Comparison of ENCODE assay signal across 24 cellular contexts in the genomic region with DNA sequence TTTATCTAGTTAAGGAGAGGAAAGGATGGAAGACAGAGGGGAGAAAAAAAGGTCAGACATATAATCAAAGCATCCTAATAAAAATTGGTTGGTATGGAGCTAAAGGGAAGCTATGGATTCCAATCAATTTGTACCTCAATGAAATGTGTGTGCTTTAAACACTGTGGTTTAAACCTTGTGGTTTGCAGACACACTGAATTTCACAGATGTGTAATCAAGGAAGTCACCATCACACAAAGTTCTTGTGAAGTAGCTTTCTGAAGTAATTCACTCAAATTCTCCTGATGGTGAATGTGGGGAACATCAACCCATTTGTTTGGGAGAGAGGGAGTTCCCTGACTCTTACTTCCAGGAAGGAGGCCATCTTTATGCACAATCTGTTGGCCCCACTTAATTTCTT.
DNase-seq lines count a peak whose midpoint lies in the region; ATAC-seq, FAIRE-seq and TF ChIP-seq lines count a peak whose summit lies in the region.
"Had no signal": no experiment of that assay in that cellular context is flagged by ENCODE, and none has a peak within 500 bp of the region (broad histone marks: within the 10 kb centered on the region; RNA-seq: fewer than 3 reads in every experiment).

No MANE protein-coding gene starts in this region.

- TF ChIP-seq POLR2A in GM12878 (IDR thresholded peaks at IDR 0.05; ENCODE audit: low read depth, low read length): no peak
- TF ChIP-seq POLR2A in prostate gland (IDR thresholded peaks at IDR 0.05): no peak

- intact Hi-C loops in activated CD4-positive, alpha-beta T cell treated with anti-CD3 and anti-CD28 coated beads for 36 hours (cut with DNase I, micrococcal nuclease): no loop called here
- intact Hi-C loops in GM12878 (cut with micrococcal nuclease; ENCODE audit: unreplicated experiment): no loop called here
- intact Hi-C loops in prostate gland (cut with DNase I): no loop called here

- H3K9me2 ChIP-seq in Loucy (replicated peaks; ENCODE audit: low read depth, low read length): no peaks in the 10 kb centered on the region

- no peak overlapping the region for H3K4me3 Mint-ChIP-seq in activated CD4-positive, alpha-beta T cell treated with anti-CD3 and anti-CD28 coated beads for 36 hours
- H3K4me3 Mint-ChIP-seq in natural killer cell treated with Interleukin-12 subunit alpha and Interleukin-12 subunit beta and Interleukin-15 and Interleukin-18, amount 100 ng/mL, for 72 hours: peak overlapping the region; percentile 52
- H3K4me3 Mint-ChIP-seq: memory B cell, type B pancreatic cell had no signal

- CTCF ChIA-PET in activated CD4-positive, alpha-beta T cell treated with anti-CD3 and anti-CD28 coated beads for 36 hours (lab: Charles Lee): no interaction called here
- CTCF ChIA-PET in GM12878 (lab: Yijun Ruan, JAX): interaction anchor here (1.0 to 1.1 kb wide), 3 partner anchors 10 to 163 kb away, joined by 3 read pairs; no protein-coding TSS in a partner anchor

- H3K4me2 ChIP-seq in Loucy (ENCODE audit: low read depth, low read length, poor library complexity, severe bottlenecking): peak overlapping the region; percentile 5
- no peak overlapping the region for H3K4me2 ChIP-seq in GM12878 (ENCODE audit: control insufficient read depth, insufficient read depth)

- SMC1A ChIA-PET in GM12878 (lab: Charles Lee; ENCODE audit: uncharacterized antibody, unreplicated experiment): interaction anchor here (0.6 to 2.2 kb wide), 7 partner anchors 12 to 197 kb away, joined by 3 to 7 read pairs (median 3); no protein-coding TSS in a partner anchor

- no peak for DNase-seq in activated CD4-positive, alpha-beta T cell treated with anti-CD3 and anti-CD28 coated beads for 36 hours
- no peak for DNase-seq in activated CD4-positive, alpha-beta T cell treated with anti-CD3 and anti-CD28 coated beads for 48 hours
- DNase-seq in GM12878 (ENCODE audit: low read depth, low spot score) (no peak), prostate gland (ENCODE audit: low spot score) (no peak), SJCRH30 (no peak)
- DNase-seq in natural killer cell treated with Interleukin-12 subunit alpha and Interleukin-12 subunit beta and Interleukin-15 and Interleukin-18, amount 100 ng/mL, for 72 hours (ENCODE audit: low spot score): peak; percentile 61
- DNase-seq: 8988T; activated T-cell treated with anti-CD3 and anti-CD28 coated beads, Interleukin-2, amount 50 U/mL, for 48 hours; body of pancreas; DMS79 treated with DMSO at 0.1 percent for 48 hours; esophagus squamous epithelium; glutamatergic neuron; GOT3; left cardiac atrium; stomach; T1000 had no signal

- H4K20me1 ChIP-seq in Loucy (ENCODE audit: insufficient read depth, low read length, poor library complexity, severe bottlenecking) (no peaks in the 10 kb centered on the region), GM12878 (ENCODE audit: control insufficient read depth, insufficient read depth) (no peaks in the 10 kb centered on the region)

- no peak overlapping the region for H3K27ac Mint-ChIP-seq in activated CD4-positive, alpha-beta T cell treated with anti-CD3 and anti-CD28 coated beads for 36 hours
- H3K27ac Mint-ChIP-seq in natural killer cell treated with Interleukin-12 subunit alpha and Interleukin-12 subunit beta and Interleukin-15 and Interleukin-18, amount 100 ng/mL, for 72 hours: peak overlapping the region; percentile 79
- H3K27ac Mint-ChIP-seq: activated naive CD4-positive, alpha-beta T cell treated with anti-CD3 and anti-CD28 coated beads, Interleukin-2, amount 50 U/mL, for 72 hours; memory B cell had no signal

- RAD21 ChIA-PET in GM12878 (lab: Charles Lee; ENCODE audit: unreplicated experiment): interaction anchor here (0.9 to 1.4 kb wide), 4 partner anchors 15 to 278 kb away, joined by 3 to 5 read pairs (median 3); no protein-coding TSS in a partner anchor

- H3K4me3 ChIP-seq in Loucy (ENCODE audit: low read length, poor library complexity, severe bottlenecking): no peak overlapping the region
- H3K4me3 ChIP-seq in GM12878: no peak overlapping the region
- no peak overlapping the region for H3K4me3 ChIP-seq in prostate gland
- no peak overlapping the region for H3K4me3 ChIP-seq in SJCRH30
- H3K4me3 ChIP-seq: body of pancreas, esophagus squamous epithelium, K562, right atrium auricular region, stomach had no signal

- TF ChIP-seq CTCF in Loucy (conservative IDR thresholded peaks at IDR 0.05; ENCODE audit: low read length): no peak
- no peak for TF ChIP-seq CTCF in GM12878 (IDR thresholded peaks at IDR 0.05 in 2 of 3, conservative IDR thresholded peaks at IDR 0.05 in 1 of 3; ENCODE audit: control insufficient read depth in 2 of 3, extremely low read depth in 1 of 3, insufficient read depth in 1 of 3, low read depth in 3 of 3, low read length in 3 of 3)
- TF ChIP-seq CTCF in prostate gland (IDR thresholded peaks at IDR 0.05): no peak

- peaks cover 15% of the 10 kb centered on the region for H3K4me1 ChIP-seq in Loucy (ENCODE audit: insufficient read depth, low read length, poor library complexity, severe bottlenecking)
- H3K4me1 ChIP-seq in GM12878 (ENCODE audit: control insufficient read depth, insufficient read depth, low read length): no peaks in the 10 kb centered on the region
- no peaks in the 10 kb centered on the region for H3K4me1 ChIP-seq in prostate gland (replicated peaks)
- no peaks in the 10 kb centered on the region for H3K4me1 ChIP-seq in SJCRH30
- H3K4me1 ChIP-seq: right atrium auricular region had no signal

- H3K9me3 Mint-ChIP-seq in activated CD4-positive, alpha-beta T cell treated with anti-CD3 and anti-CD28 coated beads for 36 hours (ENCODE audit: low read depth): no peaks in the 10 kb centered on the region
- H3K9me3 Mint-ChIP-seq in natural killer cell treated with Interleukin-12 subunit alpha and Interleukin-12 subunit beta and Interleukin-15 and Interleukin-18, amount 100 ng/mL, for 72 hours: no peaks in the 10 kb centered on the region
- H3K9me3 Mint-ChIP-seq: activated naive CD4-positive, alpha-beta T cell treated with anti-CD3 and anti-CD28 coated beads, Interleukin-2, amount 50 U/mL, for 72 hours; memory B cell; type B pancreatic cell had no signal

- peak; percentile 26 for ATAC-seq in activated CD4-positive, alpha-beta T cell treated with anti-CD3 and anti-CD28 coated beads for 36 hours
- ATAC-seq in GM12878 (peak; percentile 44; the same call in 2 of the 3 replicates), GM19467 (IDR thresholded peaks at IDR 0.05; ENCODE audit: unreplicated experiment) (no peak)
- peak; percentile 78 to 86 for ATAC-seq in natural killer cell treated with Interleukin-12 subunit alpha and Interleukin-12 subunit beta and Interleukin-15 and Interleukin-18, amount 100 ng/mL, for 72 hours
- ATAC-seq: activated naive CD4-positive, alpha-beta T cell treated with anti-CD3 and anti-CD28 coated beads, Interleukin-2, amount 50 U/mL, for 72 hours; body of pancreas; K562; left cardiac atrium had no signal

- no peak for FAIRE-seq in GM12878 (lab: Jason Lieb, UNC)
- FAIRE-seq: GM19239, K562 had no signal

- no peak overlapping the region for H3K27ac ChIP-seq in GM12878 (ENCODE audit: control insufficient read depth, insufficient read depth)
- no peak overlapping the region for H3K27ac ChIP-seq in prostate gland
- no peak overlapping the region for H3K27ac ChIP-seq in SJCRH30
- H3K27ac ChIP-seq: body of pancreas, esophagus squamous epithelium, right atrium auricular region, stomach had no signal

- H3K36me3 Mint-ChIP-seq in activated CD4-positive, alpha-beta T cell treated with anti-CD3 and anti-CD28 coated beads for 36 hours (ENCODE audit: low read depth): no peaks in the 10 kb centered on the region
- no peaks in the 10 kb centered on the region for H3K36me3 Mint-ChIP-seq in natural killer cell treated with Interleukin-12 subunit alpha and Interleukin-12 subunit beta and Interleukin-15 and Interleukin-18, amount 100 ng/mL, for 72 hours
- H3K36me3 Mint-ChIP-seq: activated naive CD4-positive, alpha-beta T cell treated with anti-CD3 and anti-CD28 coated beads, Interleukin-2, amount 50 U/mL, for 72 hours; memory B cell had no signal

- no peak overlapping the region for H3K9ac ChIP-seq in Loucy (ENCODE audit: low read depth, low read length, poor library complexity, severe bottlenecking)
- no peak overlapping the region for H3K9ac ChIP-seq in GM12878 (ENCODE audit: control insufficient read depth, insufficient read depth, low read length)

- H3K4me1 Mint-ChIP-seq in activated CD4-positive, alpha-beta T cell treated with anti-CD3 and anti-CD28 coated beads for 36 hours: peaks cover 12% of the 10 kb centered on the region
- H3K4me1 Mint-ChIP-seq in natural killer cell treated with Interleukin-12 subunit alpha and Interleukin-12 subunit beta and Interleukin-15 and Interleukin-18, amount 100 ng/mL, for 72 hours (ENCODE audit: low read depth in 2 of 2): peaks cover 20 to 22% of the 10 kb centered on the region in 2 donors

- H3F3A ChIP-seq in Loucy (ENCODE audit: low read depth): no peaks in the 10 kb centered on the region

- POLR2A ChIA-PET in activated CD4-positive, alpha-beta T cell treated with anti-CD3 and anti-CD28 coated beads for 36 hours (lab: Charles Lee): interaction anchor here (0.5 kb wide), 1 partner anchor 119 kb away, joined by 4 read pairs; no protein-coding TSS in a partner anchor
- POLR2A ChIA-PET in GM12878 (lab: Charles Lee): no interaction called here

- H3K79me2 ChIP-seq in Loucy (ENCODE audit: insufficient read depth, low read length): no peaks in the 10 kb centered on the region
- H3K79me2 ChIP-seq in GM12878 (ENCODE audit: control insufficient read depth, insufficient read depth, low read length): no peaks in the 10 kb centered on the region

- TF ChIP-seq RAD21 in GM12878 (IDR thresholded peaks at IDR 0.05; ENCODE audit: insufficient read depth, low read depth, low read length): no peak

- H3K9me3 ChIP-seq in Loucy (ENCODE audit: insufficient read depth, low read depth, low read length) (no peaks in the 10 kb centered on the region), GM12878 (replicated peaks; ENCODE audit: control insufficient read depth, insufficient read depth, low read length) (no peaks in the 10 kb centered on the region), prostate gland (no peaks in the 10 kb centered on the region), SJCRH30 (replicated peaks) (no peaks in the 10 kb centered on the region)
- H3K9me3 ChIP-seq: body of pancreas, esophagus squamous epithelium, right atrium auricular region, stomach had no signal

- BruUV-seq in GM12878 (replicated peaks; lab: Mats Ljungman, UMichigan): no TSS peak

- H2AFZ ChIP-seq in Loucy (ENCODE audit: low read length): no peak overlapping the region
- no peak overlapping the region for H2AFZ ChIP-seq in GM12878 (ENCODE audit: control insufficient read depth, low read depth, low read length)

- no peaks in the 10 kb centered on the region for H3K36me3 ChIP-seq in Loucy (ENCODE audit: insufficient read depth, low read length)
- no peaks in the 10 kb centered on the region for H3K36me3 ChIP-seq in GM12878 (ENCODE audit: control insufficient read depth in 2 of 2, insufficient read depth in 2 of 2, low read length in 1 of 2)
- no peaks in the 10 kb centered on the region for H3K36me3 ChIP-seq in prostate gland
- no peaks in the 10 kb centered on the region for H3K36me3 ChIP-seq in SJCRH30
- H3K36me3 ChIP-seq: esophagus squamous epithelium, right atrium auricular region, stomach had no signal

- no peak for TF ChIP-seq EP300 in GM12878 (IDR thresholded peaks at IDR 0.05; ENCODE audit: borderline replicate concordance in 1 of 2, control insufficient read depth in 1 of 2, low read depth in 2 of 2, low read length in 2 of 2)

- H3K27me3 Mint-ChIP-seq in activated CD4-positive, alpha-beta T cell treated with anti-CD3 and anti-CD28 coated beads for 36 hours: peaks cover 6% of the 10 kb centered on the region
- H3K27me3 Mint-ChIP-seq in natural killer cell treated with Interleukin-12 subunit alpha and Interleukin-12 subunit beta and Interleukin-15 and Interleukin-18, amount 100 ng/mL, for 72 hours: no peaks in the 10 kb centered on the region
- H3K27me3 Mint-ChIP-seq: type B pancreatic cell had no signal

- in situ Hi-C loops in GM12878 (cut with MboI): no loop called here

- H3K27me3 ChIP-seq in Loucy (ENCODE audit: insufficient read depth, low read length, poor library complexity, severe bottlenecking): no peaks in the 10 kb centered on the region
- no peaks in the 10 kb centered on the region for H3K27me3 ChIP-seq in GM12878 (replicated peaks in 1 of 2; ENCODE audit: control insufficient read depth in 2 of 2, insufficient read depth in 2 of 2, low read length in 1 of 2)
- no peaks in the 10 kb centered on the region for H3K27me3 ChIP-seq in prostate gland (replicated peaks; ENCODE audit: insufficient read depth)
- H3K27me3 ChIP-seq in SJCRH30: no peaks in the 10 kb centered on the region
- H3K27me3 ChIP-seq: body of pancreas, esophagus squamous epithelium, right atrium auricular region, stomach had no signal
